Comparison of ENCODE assay signal across 23 cellular contexts in genomic region chr3:185754920-185755319, GRCh38.
"Had no signal": no experiment of that assay in that cellular context is flagged by ENCODE, and none has a peak within 500 bp of the region (broad histone marks: within the 10 kb centered on the region; RNA-seq: fewer than 3 reads in every experiment).

No MANE protein-coding gene starts in this region.

- H3K4me3 ChIP-seq: mucosa of descending colon, sigmoid colon, smooth muscle cell, testis, vagina had no signal

- H3K27me3 ChIP-seq: foreskin keratinocyte, sigmoid colon, testis, vagina had no signal

- DNase-seq: activated CD4-positive, alpha-beta memory T cell treated with anti-CD3 and anti-CD28 coated beads, Interleukin-2, amount 10 ng/mL, durations not matched to agents 7 days and 5 days; activated CD4-positive, alpha-beta T cell treated with anti-CD3 and anti-CD28 coated beads, Interleukin-2, amount 10 ng/mL, durations not matched to agents 24 days and 14 days; activated CD4-positive, CD25-positive, alpha-beta regulatory T cell; activated gamma-delta T cell; activated naive CD4-positive, alpha-beta T cell treated with anti-CD3 and anti-CD28 coated beads, Interleukin-2, amount 50 U/mL, for 16 hours; activated T-cell treated with anti-CD3 and anti-CD28 coated beads for 4 hours; aorta; foreskin keratinocyte; islet precursor cell; left cardiac atrium; mucosa of descending colon; occipital lobe; posterior cingulate gyrus; sigmoid colon; stimulated activated CD4-positive, alpha-beta T cell treated with anti-CD3 and anti-CD28 coated beads, Interleukin-15, amount 100 ng/mL, for 24 hours; stimulated activated naive CD4-positive, alpha-beta T cell; testis had no signal

- H3K9me3 Mint-ChIP-seq: activated CD4-positive, alpha-beta T cell treated with anti-CD3 and anti-CD28 coated beads, Interleukin-2, amount 10 ng/mL, durations not matched to agents 24 days and 14 days had no signal

- H3K27ac ChIP-seq: foreskin keratinocyte, sigmoid colon, testis, vagina had no signal

- H3K4me2 ChIP-seq: smooth muscle cell had no signal

- H3K36me3 ChIP-seq: sigmoid colon, vagina had no signal

- H3K9me3 ChIP-seq: sigmoid colon, testis, vagina had no signal

- H3K4me1 ChIP-seq: testis had no signal

- H3K27me3 Mint-ChIP-seq: brain, type B pancreatic cell had no signal

- H3K27ac Mint-ChIP-seq: activated CD4-positive, alpha-beta memory T cell treated with anti-CD3 and anti-CD28 coated beads, Interleukin-2, amount 10 ng/mL, durations not matched to agents 7 days and 5 days; activated CD4-positive, alpha-beta T cell treated with anti-CD3 and anti-CD28 coated beads, Interleukin-2, amount 10 ng/mL, durations not matched to agents 24 days and 14 days; brain; memory B cell; T-helper 1 cell treated with Interleukin-12 subunit alpha and Interleukin-12 subunit beta and Interleukin-4 antibody, amounts not matched to agents 30 μg/mL and 1 μg/mL, for 36 hours; type B pancreatic cell had no signal

- H3K4me1 Mint-ChIP-seq: activated CD4-positive, alpha-beta memory T cell treated with anti-CD3 and anti-CD28 coated beads, Interleukin-2, amount 10 ng/mL, durations not matched to agents 7 days and 5 days; activated CD4-positive, alpha-beta T cell treated with anti-CD3 and anti-CD28 coated beads, Interleukin-2, amount 10 ng/mL, durations not matched to agents 24 days and 14 days; memory B cell had no signal

- ATAC-seq: foreskin keratinocyte, left cardiac atrium, mucosa of descending colon had no signal

- H3K4me3 Mint-ChIP-seq: activated CD4-positive, alpha-beta memory T cell treated with anti-CD3 and anti-CD28 coated beads, Interleukin-2, amount 10 ng/mL, durations not matched to agents 7 days and 5 days; activated CD4-positive, alpha-beta T cell treated with anti-CD3 and anti-CD28 coated beads, Interleukin-2, amount 10 ng/mL, durations not matched to agents 24 days and 14 days; brain; memory B cell; T-helper 1 cell treated with Interleukin-12 subunit alpha and Interleukin-12 subunit beta and Interleukin-4 antibody, amounts not matched to agents 30 μg/mL and 1 μg/mL, for 36 hours; type B pancreatic cell had no signal
